In the genomic region with DNA sequence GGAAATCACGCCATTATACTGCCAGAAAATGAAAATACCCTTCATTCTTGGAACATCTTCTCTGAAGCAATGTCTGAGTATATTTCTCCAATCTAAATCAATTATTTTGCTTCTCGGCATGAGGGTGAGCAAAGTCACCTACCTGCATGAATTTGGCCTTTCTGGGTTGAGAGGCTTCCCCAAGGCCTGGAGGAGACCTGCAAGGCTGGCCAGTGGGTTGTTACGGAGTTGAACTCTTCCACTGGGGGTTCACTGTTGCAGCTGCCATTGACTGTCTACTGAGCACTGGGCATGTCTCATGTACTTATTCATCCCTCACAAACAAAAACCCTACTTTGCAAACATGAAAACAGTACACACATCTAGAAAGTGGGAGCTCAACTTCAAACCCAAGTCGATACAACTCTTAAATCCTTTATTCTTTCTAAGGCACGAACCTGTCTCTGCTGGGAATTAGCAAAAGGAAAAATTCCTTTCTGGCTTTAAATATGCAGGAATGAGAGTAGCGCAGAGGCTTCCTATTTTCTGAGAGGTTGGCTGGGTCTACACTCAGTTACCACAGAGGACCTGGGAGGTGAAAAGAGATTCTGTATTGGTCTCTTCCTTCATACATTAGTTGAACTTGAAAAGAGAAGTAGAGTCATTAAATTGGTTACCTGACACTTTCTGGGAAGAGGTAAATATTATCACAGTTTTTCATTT, we compare ENCODE assay signal across 24 cellular contexts.
"Had no signal": no experiment of that assay in that cellular context is flagged by ENCODE, and none has a peak within 500 bp of the region (broad histone marks: within the 10 kb centered on the region; RNA-seq: fewer than 3 reads in every experiment).

No MANE protein-coding gene starts in this region.

- DNase-seq: activated CD4-positive, alpha-beta memory T cell treated with anti-CD3 and anti-CD28 coated beads for 36 hours; activated CD4-positive, alpha-beta T cell treated with anti-CD3 and anti-CD28 coated beads, Interleukin-2, amount 10 ng/mL, durations not matched to agents 7 days and 5 days; activated CD4-positive, CD25-positive, alpha-beta regulatory T cell; activated CD8-positive, alpha-beta memory T cell treated with anti-CD3 and anti-CD28 coated beads for 24 hours; activated effector memory CD4-positive, alpha-beta T cell treated with anti-CD3 and anti-CD28 coated beads, Interleukin-2, amount 50 U/mL, for 16 hours; activated naive CD4-positive, alpha-beta T cell treated with Interleukin-2 at 50 U/mL for 16 hours; activated naive CD8-positive, alpha-beta T cell treated with anti-CD3 and anti-CD28 coated beads, Interleukin-2, amount 50 U/mL, for 24 hours; activated T-cell treated with anti-CD3 and anti-CD28 coated beads, Interleukin-2, amount 50 U/mL, for 4 hours; amniotic stem cell; brain microvascular endothelial cell; NCI-H1092; NCI-H1417; NCI-H1694; NCI-H2029; NCI-H2107; NCI-H2171 treated with DMSO at 0.1 percent for 48 hours; NCI-H226; NCI-H526; NCI-H774; SIG-M5; T-helper 17 cell; T-helper 9 cell had no signal

- H3K27ac ChIP-seq: brain microvascular endothelial cell, cardiac muscle cell had no signal

- H3K36me3 Mint-ChIP-seq: activated CD4-positive, alpha-beta memory T cell treated with anti-CD3 and anti-CD28 coated beads for 36 hours had no signal

- H3K9me3 Mint-ChIP-seq: activated CD4-positive, alpha-beta memory T cell treated with anti-CD3 and anti-CD28 coated beads for 36 hours; activated naive CD4-positive, alpha-beta T cell treated with anti-CD3 and anti-CD28 coated beads, Interleukin-2, amount 50 U/mL, for 72 hours; activated naive CD8-positive, alpha-beta T cell treated with anti-CD3 and anti-CD28 coated beads, Interleukin-2, amount 50 U/mL, for 24 hours; activated T-cell treated with anti-CD3 and anti-CD28 coated beads, Interleukin-2, amount 50 U/mL, for 4 hours had no signal

- ATAC-seq: activated naive CD4-positive, alpha-beta T cell treated with anti-CD3 and anti-CD28 coated beads, Interleukin-2, amount 50 U/mL, for 72 hours; activated naive CD8-positive, alpha-beta T cell treated with anti-CD3 and anti-CD28 coated beads, Interleukin-2, amount 50 U/mL, for 24 hours; activated T-cell treated with anti-CD3 and anti-CD28 coated beads, Interleukin-2, amount 50 U/mL, for 4 hours; T-helper 17 cell had no signal

- H3K27me3 ChIP-seq: brain microvascular endothelial cell, cardiac muscle cell had no signal

- H3K4me3 Mint-ChIP-seq: activated CD4-positive, alpha-beta memory T cell treated with anti-CD3 and anti-CD28 coated beads for 36 hours; activated CD4-positive, alpha-beta T cell treated with anti-CD3 and anti-CD28 coated beads, Interleukin-2, amount 10 ng/mL, durations not matched to agents 7 days and 5 days; activated naive CD8-positive, alpha-beta T cell treated with anti-CD3 and anti-CD28 coated beads, Interleukin-2, amount 50 U/mL, for 24 hours; activated T-cell treated with anti-CD3 and anti-CD28 coated beads, Interleukin-2, amount 50 U/mL, for 4 hours; T-helper 17 cell had no signal

- H3K36me3 ChIP-seq: brain microvascular endothelial cell, cardiac muscle cell had no signal

- H3K27ac Mint-ChIP-seq: activated CD4-positive, alpha-beta memory T cell treated with anti-CD3 and anti-CD28 coated beads for 36 hours; activated CD4-positive, alpha-beta T cell treated with anti-CD3 and anti-CD28 coated beads, Interleukin-2, amount 10 ng/mL, durations not matched to agents 7 days and 5 days; activated naive CD4-positive, alpha-beta T cell treated with anti-CD3 and anti-CD28 coated beads, Interleukin-2, amount 50 U/mL, for 72 hours; activated naive CD8-positive, alpha-beta T cell treated with anti-CD3 and anti-CD28 coated beads, Interleukin-2, amount 50 U/mL, for 24 hours; T-helper 17 cell had no signal

- H3K27me3 Mint-ChIP-seq: activated CD4-positive, alpha-beta memory T cell treated with anti-CD3 and anti-CD28 coated beads for 36 hours; activated CD4-positive, alpha-beta T cell treated with anti-CD3 and anti-CD28 coated beads, Interleukin-2, amount 10 ng/mL, durations not matched to agents 7 days and 5 days; activated naive CD8-positive, alpha-beta T cell treated with anti-CD3 and anti-CD28 coated beads, Interleukin-2, amount 50 U/mL, for 24 hours; T-helper 17 cell had no signal

- H3K4me3 ChIP-seq: cardiac muscle cell had no signal
